In the genomic region with DNA sequence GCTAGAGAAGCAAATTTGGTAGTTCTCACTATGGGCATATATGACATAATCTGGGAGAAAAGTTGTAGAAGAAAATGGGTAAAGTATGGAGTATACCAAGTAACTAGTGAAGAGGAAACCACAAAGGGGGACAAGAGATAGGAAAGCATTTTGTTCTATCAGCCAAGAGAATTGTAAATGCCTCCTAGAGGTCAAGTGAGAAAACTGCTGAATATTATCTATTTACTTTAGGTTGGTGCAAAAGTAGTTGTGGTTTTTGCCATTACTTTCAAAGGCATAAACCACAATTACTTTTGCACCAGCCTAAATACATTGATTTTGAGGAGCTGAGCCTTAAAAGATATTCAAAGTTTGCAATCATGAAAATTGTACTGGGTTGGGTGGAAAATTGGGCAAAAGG, we compare ENCODE assay signal across 13 cellular contexts.
DNase-seq lines count a peak whose midpoint lies in the region; ATAC-seq and TF ChIP-seq lines count a peak whose summit lies in the region.
"Had no signal": no experiment of that assay in that cellular context is flagged by ENCODE, and none has a peak within 500 bp of the region (broad histone marks: within the 10 kb centered on the region; RNA-seq: fewer than 3 reads in every experiment).

No MANE protein-coding gene starts in this region.

- intact Hi-C loops in Caco-2 (cut with micrococcal nuclease; ENCODE audit: unreplicated experiment) (no loop called here), PC-3 (cut with micrococcal nuclease) (no loop called here)

- H3K36me3 ChIP-seq in Caco-2 (ENCODE audit: control insufficient read depth, insufficient read depth, low read length): no peaks in the 10 kb centered on the region
- H3K36me3 ChIP-seq in PC-3 (ENCODE audit: low read depth, low read length): no peaks in the 10 kb centered on the region
- H3K36me3 ChIP-seq: esophagus muscularis mucosa, right atrium auricular region had no signal

- DNase-seq in Caco-2 (no peak), GM13976 (ENCODE audit: low spot score) (no peak), PC-3 (no peak), fibroblast of the aortic adventitia (ENCODE audit: low read depth) (no peak), NCI-H748 treated with DMSO at 0.1 percent for 48 hours (lab: John Stamatoyannopoulos, UW) (no peak), T-helper 9 cell (no peak), ureter (ENCODE audit: low spot score) (no peak), hepatic stellate cell (ENCODE audit: low spot score) (no peak)
- DNase-seq: activated CD4-positive, alpha-beta T cell treated with anti-CD3 and anti-CD28 coated beads, Interleukin-2, amount 50 U/mL, for 4 hours; left ventricle myocardium superior; NCI-H1105 had no signal

- no peaks in the 10 kb centered on the region for H3K27me3 Mint-ChIP-seq in Caco-2 (ENCODE audit: insufficient read depth, unreplicated experiment)

- no peak for ATAC-seq in PC-3
- ATAC-seq: left ventricle myocardium superior had no signal

- H3K9me2 ChIP-seq in PC-3 (replicated peaks; ENCODE audit: low read length): no peaks in the 10 kb centered on the region

- H3K4me3 ChIP-seq in Caco-2 (ENCODE audit: low read depth, low read length): no peak overlapping the region
- no peak overlapping the region for H3K4me3 ChIP-seq in PC-3 (ENCODE audit: low read length)
- no peak overlapping the region for H3K4me3 ChIP-seq in fibroblast of the aortic adventitia (ENCODE audit: low read depth, low read length)
- H3K4me3 ChIP-seq: esophagus muscularis mucosa, right atrium auricular region had no signal

- H3K27ac ChIP-seq in PC-3 (ENCODE audit: low read length): no peak overlapping the region
- H3K27ac ChIP-seq: esophagus muscularis mucosa, right atrium auricular region had no signal

- CTCF ChIA-PET in Caco-2 (lab: Charles Lee): no interaction called here
- CTCF ChIA-PET in PC-3 (lab: Charles Lee): no interaction called here

- peak; percentile 23 to 28 for TF ChIP-seq CTCF in Caco-2 (IDR thresholded peaks at IDR 0.05; ENCODE audit: insufficient read depth in 1 of 2, low read depth in 1 of 2, low read length in 1 of 2, severe bottlenecking in 1 of 2, unreplicated experiment in 1 of 2)
- TF ChIP-seq CTCF in GM13976 (IDR thresholded peaks at IDR 0.05; ENCODE audit: borderline replicate concordance, control extremely low read depth, extremely low read depth, insufficient read depth, missing control alignments): peak; percentile 36
- TF ChIP-seq CTCF in PC-3 (conservative IDR thresholded peaks at IDR 0.05; ENCODE audit: low read depth, low read length): peak; percentile 43; the same call in 1 of the 2 replicates
- TF ChIP-seq CTCF in fibroblast of the aortic adventitia (IDR thresholded peaks at IDR 0.05; ENCODE audit: insufficient read depth, low read length): peak; percentile 4

- no peaks in the 10 kb centered on the region for H3K9me3 ChIP-seq in Caco-2
- no peaks in the 10 kb centered on the region for H3K9me3 ChIP-seq in PC-3 (ENCODE audit: low read length)
- H3K9me3 ChIP-seq: esophagus muscularis mucosa, right atrium auricular region had no signal

- H3K4me3 Mint-ChIP-seq in Caco-2 (ENCODE audit: unreplicated experiment): no peak overlapping the region

- no peaks in the 10 kb centered on the region for H3K79me2 ChIP-seq in PC-3 (ENCODE audit: low read length)

- no peaks in the 10 kb centered on the region for H3K4me1 Mint-ChIP-seq in Caco-2 (ENCODE audit: low read depth, unreplicated experiment)

- H3K9ac ChIP-seq in PC-3 (ENCODE audit: low read length): no peak overlapping the region

- H3K4me1 ChIP-seq in Caco-2 (no peaks in the 10 kb centered on the region), PC-3 (ENCODE audit: insufficient read depth, low read length) (peaks cover 7% of the 10 kb centered on the region)

- 0 out of 2 replicates have a peak, but pooled peaks cover 3% of the 10 kb centered on the region for H4K20me1 ChIP-seq in PC-3 (ENCODE audit: low read length)

- no peaks in the 10 kb centered on the region for H3F3A ChIP-seq in PC-3 (ENCODE audit: low read length, unreplicated experiment)

- H3K9me3 Mint-ChIP-seq in Caco-2 (ENCODE audit: unreplicated experiment): no peaks in the 10 kb centered on the region

- no peak overlapping the region for H2AFZ ChIP-seq in PC-3 (ENCODE audit: low read length)

- BruUV-seq in Caco-2 (replicated peaks; lab: Mats Ljungman, UMichigan) (no TSS peak), PC-3 (replicated peaks; lab: Mats Ljungman, UMichigan) (no TSS peak)

- H3K27ac Mint-ChIP-seq in Caco-2 (ENCODE audit: unreplicated experiment): no peak overlapping the region

- H3K27me3 ChIP-seq in Caco-2 (replicated peaks; ENCODE audit: control insufficient read depth, insufficient read depth, low read length) (no peaks in the 10 kb centered on the region), PC-3 (ENCODE audit: low read length) (no peaks in the 10 kb centered on the region)
- H3K27me3 ChIP-seq: esophagus muscularis mucosa, right atrium auricular region had no signal

- in situ Hi-C loops in GM13976 (cut with MboI; ENCODE audit: low sequenced_read_pairs, unreplicated experiment): no loop called here

- no peak overlapping the region for H3K4me2 ChIP-seq in PC-3 (ENCODE audit: low read length)

- POLR2A ChIA-PET in Caco-2 (lab: Charles Lee) (no interaction called here), PC-3 (lab: Charles Lee; ENCODE audit: unreplicated experiment) (no interaction called here)

- no peaks in the 10 kb centered on the region for H3K36me3 Mint-ChIP-seq in Caco-2 (ENCODE audit: insufficient read depth, unreplicated experiment)
